8 cellular contexts compared by ENCODE assay signal in the genomic region with DNA sequence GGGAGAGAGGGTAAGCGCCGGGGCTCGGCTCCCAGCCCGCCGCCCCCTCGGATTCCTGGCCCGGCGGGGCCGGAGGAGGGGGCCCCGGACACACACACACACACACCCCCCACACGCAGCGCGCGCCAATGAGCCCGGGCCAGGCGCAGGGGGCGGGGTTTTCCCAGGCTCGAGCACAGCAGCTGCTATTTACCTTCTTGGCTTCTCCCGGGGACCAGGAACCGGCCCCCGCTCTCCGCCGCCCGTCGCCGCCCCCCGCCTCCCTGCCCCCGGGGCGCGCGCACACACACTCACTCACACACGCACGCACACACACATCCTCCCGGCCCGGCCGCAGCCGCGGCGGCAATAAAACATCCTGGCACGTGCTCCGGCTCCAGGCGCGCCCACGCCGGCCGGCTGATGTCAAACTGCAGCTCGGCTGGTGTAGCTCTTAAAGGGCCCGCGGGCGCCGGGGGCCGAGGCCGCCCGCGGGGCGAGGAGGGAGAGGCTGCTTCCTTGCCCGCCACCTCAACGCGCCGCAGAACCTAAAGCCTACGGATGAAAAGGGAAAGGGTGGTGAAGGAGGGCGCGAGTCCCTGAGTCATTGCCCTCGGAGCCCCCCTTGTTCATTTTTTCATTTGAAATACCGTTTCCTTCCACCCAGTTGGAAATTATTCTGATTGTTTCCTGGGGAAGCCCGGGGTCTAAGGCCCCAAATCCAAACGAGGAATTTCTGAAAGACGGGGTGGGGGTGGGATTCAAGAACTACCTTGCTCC. TPM values are rescaled to one million over a fixed set of nuclear protein-coding genes. Genes with fewer than 3 reads are reported as not detected.
DNase-seq lines count a peak whose midpoint lies in the region; ATAC-seq and TF ChIP-seq lines count a peak whose summit lies in the region.

No MANE protein-coding gene starts in this region.

- BruUV-seq in Panc1 (replicated peaks; lab: Mats Ljungman, UMichigan), result no TSS peak

- H3K9me3 Mint-ChIP-seq in activated T-helper 17 cell treated with anti-CD3 and anti-CD28 coated beads, Interleukin-2, amount 50 U/mL, for 72 hours, result no peaks in the 10 kb centered on the region
- H3K9me3 Mint-ChIP-seq in natural killer cell, result no peaks in the 10 kb centered on the region

- intact Hi-C loops in Panc1 (cut with micrococcal nuclease; ENCODE audit: unreplicated experiment), result loop anchor here (1.0 to 10.0 kb wide), 5 partner anchors 58 to 468 kb away; no protein-coding TSS in a partner anchor
- intact Hi-C loops in natural killer cell (cut with micrococcal nuclease), result loop anchor here (10.0 kb wide), 1 partner anchor 540 kb away; the partner anchor contains the start of gene OPA1

- no peaks in the 10 kb centered on the region for H4K20me1 ChIP-seq in fibroblast of lung (ENCODE audit: control insufficient read depth, extremely low read depth, insufficient read depth, low read length)

- H3K9ac ChIP-seq in fibroblast of lung (ENCODE audit: insufficient read depth, low read length), result peak overlapping the region; percentile 80

- ATAC-seq in GM21576 (IDR thresholded peaks at IDR 0.05; ENCODE audit: unreplicated experiment) (peak; percentile 29), Panc1 (peak; percentile 74), natural killer cell (peak; percentile 46 to 72 (median 59))
- ATAC-seq in activated T-helper 17 cell treated with anti-CD3 and anti-CD28 coated beads, Interleukin-2, amount 50 U/mL, for 72 hours (replicated peaks), result peak; percentile 68
- peak; percentile 63 for ATAC-seq in stimulated activated naive CD8-positive, alpha-beta T cell treated with anti-CD3 and anti-CD28 coated beads, Interleukin-15, Interleukin-2, amounts not matched to agents 100 U/mL and 50 U/mL, for 24 hours

- no peaks in the 10 kb centered on the region for H3K36me3 Mint-ChIP-seq in activated T-helper 17 cell treated with anti-CD3 and anti-CD28 coated beads, Interleukin-2, amount 50 U/mL, for 72 hours (ENCODE audit: low read depth)
- H3K36me3 Mint-ChIP-seq in natural killer cell, result no peaks in the 10 kb centered on the region

- H3K27me3 Mint-ChIP-seq in activated T-helper 17 cell treated with anti-CD3 and anti-CD28 coated beads, Interleukin-2, amount 50 U/mL, for 72 hours, result peaks cover 44% of the 10 kb centered on the region
- peaks cover 60 to 66% of the 10 kb centered on the region in 2 donors for H3K27me3 Mint-ChIP-seq in natural killer cell (ENCODE audit: low read depth in 2 of 2)

- H3K27ac Mint-ChIP-seq in activated T-helper 17 cell treated with anti-CD3 and anti-CD28 coated beads, Interleukin-2, amount 50 U/mL, for 72 hours, result no peak overlapping the region
- peak overlapping the region; percentile 86 to 94 for H3K27ac Mint-ChIP-seq in natural killer cell

- peak; percentile 99 for DNase-seq in DMS 273 (lab: John Stamatoyannopoulos, UW; ENCODE audit: unreplicated experiment)
- DNase-seq in KG1 (lab: John Stamatoyannopoulos, UW), result peak; percentile 87
- DNase-seq in Panc1 (ENCODE audit: low read depth, low spot score), result no peak
- DNase-seq in fibroblast of lung (ENCODE audit: low read depth in 2 of 2), result peak; percentile 92 to 98
- DNase-seq in natural killer cell, result peak; percentile 77
- DNase-seq in stimulated activated naive CD8-positive, alpha-beta T cell treated with anti-CD3 and anti-CD28 coated beads, Interleukin-15, Interleukin-2, amounts not matched to agents 100 U/mL and 50 U/mL, for 24 hours, result peak; percentile 85

- peaks cover 22% of the 10 kb centered on the region for H3K4me1 Mint-ChIP-seq in activated T-helper 17 cell treated with anti-CD3 and anti-CD28 coated beads, Interleukin-2, amount 50 U/mL, for 72 hours
- peaks cover 38 to 45% of the 10 kb centered on the region in 2 donors for H3K4me1 Mint-ChIP-seq in natural killer cell

- H2AFZ ChIP-seq in fibroblast of lung (ENCODE audit: low read length), result peak overlapping the region; percentile 49

- peak overlapping the region; percentile 90 to 96 for H3K4me3 ChIP-seq in Panc1 (ENCODE audit: low read depth in 2 of 2, low read length in 2 of 2)
- peak overlapping the region; percentile 19 to 64 (median 40) for H3K4me3 ChIP-seq in fibroblast of lung (replicated peaks in 1 of 4; ENCODE audit: control extremely low read depth in 1 of 4, insufficient read depth in 1 of 4, low read depth in 3 of 4, low read length in 4 of 4)

- POLR2A ChIA-PET in Panc1 (lab: Charles Lee), result interaction anchor here (0.6 to 1.1 kb wide), 15 partner anchors 18 to 383 kb away, joined by 3 to 8 read pairs (median 3); no protein-coding TSS in a partner anchor

- H3K9me3 ChIP-seq in Panc1 (ENCODE audit: control insufficient read depth, insufficient read depth, low read depth, low read length) (no peaks in the 10 kb centered on the region), fibroblast of lung (ENCODE audit: control insufficient read depth, insufficient read depth, low read depth, low read length) (no peaks in the 10 kb centered on the region)

- H3K27ac ChIP-seq in Panc1 (ENCODE audit: low read length), result peak overlapping the region; percentile 96
- peak overlapping the region; percentile 73 for H3K27ac ChIP-seq in fibroblast of lung (ENCODE audit: insufficient read depth, low read length)

- H3K36me3 ChIP-seq in Panc1 (ENCODE audit: control insufficient read depth, insufficient read depth, low read length) (peaks cover 2% of the 10 kb centered on the region), fibroblast of lung (ENCODE audit: control insufficient read depth, insufficient read depth, low read length) (no peaks in the 10 kb centered on the region)

- peak overlapping the region; percentile 75 for H3K4me2 ChIP-seq in fibroblast of lung (ENCODE audit: extremely low read depth, insufficient read depth, low read length)

- no peaks in the 10 kb centered on the region for H3K27me3 ChIP-seq in Panc1 (ENCODE audit: control insufficient read depth, insufficient read depth, low read length)
- H3K27me3 ChIP-seq in fibroblast of lung (ENCODE audit: control insufficient read depth, insufficient read depth, low read length), result peaks cover 33% of the 10 kb centered on the region

- no peaks in the 10 kb centered on the region for H3K79me2 ChIP-seq in fibroblast of lung (ENCODE audit: control insufficient read depth, insufficient read depth, low read length)

- no peak for TF ChIP-seq CTCF in Panc1 (IDR thresholded peaks at IDR 0.05)
- no peak for TF ChIP-seq CTCF in fibroblast of lung (conservative IDR thresholded peaks at IDR 0.05 in 1 of 2, IDR thresholded peaks at IDR 0.05 in 1 of 2; ENCODE audit: low read depth in 1 of 2, low read length in 2 of 2)
- TF ChIP-seq CTCF in natural killer cell (IDR thresholded peaks at IDR 0.05), result no peak

- in situ Hi-C loops in Panc1 (cut with HindIII; ENCODE audit: low pct_unique_long_range_greater_than_20kb, low sequenced_read_pairs), result no loop called here

- H3K4me3 Mint-ChIP-seq in activated T-helper 17 cell treated with anti-CD3 and anti-CD28 coated beads, Interleukin-2, amount 50 U/mL, for 72 hours, result peak overlapping the region; percentile 86
- H3K4me3 Mint-ChIP-seq in natural killer cell, result peak overlapping the region; percentile 93

- H3K4me1 ChIP-seq in Panc1 (ENCODE audit: control insufficient read depth, insufficient read depth, low read length), result peaks cover 58% of the 10 kb centered on the region
- peaks cover 19% of the 10 kb centered on the region for H3K4me1 ChIP-seq in fibroblast of lung (ENCODE audit: control insufficient read depth, extremely low read depth, insufficient read depth, low read length)

- CTCF ChIA-PET in Panc1 (lab: Charles Lee), result interaction anchor here (0.6 kb wide), 2 partner anchors 258 to 350 kb away, joined by 3 to 11 read pairs; no protein-coding TSS in a partner anchor

RNA-seq across cellular contexts. Expression of gene HES1, which starts 1.0 kb away (rescaled TPM):
- total RNA-seq in Panc1 (2021; ENCODE audit: unreplicated experiment), result 28.5 TPM
- 33.2 TPM for polyA plus RNA-seq in Panc1 (2012; ENCODE audit: insufficient read length)
- 1 to 10 TPM in 1 of 2 donors, under 1 TPM in 1; 0.58 to 4.0 TPM for total RNA-seq in activated T-helper 17 cell treated with anti-CD3 and anti-CD28 coated beads, Interleukin-2, amount 50 U/mL, for 72 hours
- 0.17 and 0.51 TPM in 2 replicates for total RNA-seq in fibroblast of lung
- polyA plus RNA-seq in fibroblast of lung, result 0.85 and 1.2 TPM in 2 replicates
- 0.88 and 1.0 TPM in 2 replicates for polyA plus RNA-seq in fibroblast of lung (2012)
- polyA minus RNA-seq in fibroblast of lung (ENCODE audit: low replicate concordance), result not detected in 2 replicates
- 1 to 10 TPM; 1.5 to 4.4 (median 2.2) TPM for total RNA-seq in natural killer cell
